Comparison of ENCODE assay signal across 9 cellular contexts in genomic region chr9:130824616-130825015, GRCh38. TPM values are rescaled to one million over a fixed set of nuclear protein-coding genes. Genes with fewer than 3 reads are reported as not detected.
DNase-seq lines count a peak whose midpoint lies in the region; ATAC-seq and TF ChIP-seq lines count a peak whose summit lies in the region.
"Had no signal": no experiment of that assay in that cellular context is flagged by ENCODE, and none has a peak within 500 bp of the region (broad histone marks: within the 10 kb centered on the region; RNA-seq: fewer than 3 reads in every experiment).

No MANE protein-coding gene starts in this region.

- CTCF ChIA-PET in PC-3 (lab: Charles Lee): interaction anchor here (0.6 kb wide), 1 partner anchor 229 kb away, joined by 4 read pairs; no protein-coding TSS in a partner anchor

- peak overlapping the region; percentile 6 for H2AFZ ChIP-seq in ACC112 (ENCODE audit: low read length, unreplicated experiment)
- no peak overlapping the region for H2AFZ ChIP-seq in PC-3 (ENCODE audit: low read length)
- no peak overlapping the region for H2AFZ ChIP-seq in neuron (ENCODE audit: low read depth, low read length)

- H3K4me1 ChIP-seq in ACC112 (ENCODE audit: control insufficient read depth, insufficient read depth, low read length, unreplicated experiment) (peaks cover 29% of the 10 kb centered on the region), PC-3 (ENCODE audit: insufficient read depth, low read length) (peaks cover 12% of the 10 kb centered on the region), neuron (ENCODE audit: insufficient read depth, low read length) (peaks cover 32% of the 10 kb centered on the region)

- H3K9ac ChIP-seq in PC-3 (ENCODE audit: low read length): no peak overlapping the region

- H3K27ac ChIP-seq in ACC112 (ENCODE audit: low read depth, low read length) (peak overlapping the region; percentile 78), PC-3 (ENCODE audit: low read length) (no peak overlapping the region)

- no peak for TF ChIP-seq CTCF in PC-3 (conservative IDR thresholded peaks at IDR 0.05; ENCODE audit: low read depth, low read length)

- ATAC-seq in PC-3 (no peak), HG03342 (IDR thresholded peaks at IDR 0.05; ENCODE audit: unreplicated experiment) (no peak)

- H3K27me3 ChIP-seq in ACC112 (ENCODE audit: insufficient read depth, low read length) (no peaks in the 10 kb centered on the region), PC-3 (ENCODE audit: low read length) (no peaks in the 10 kb centered on the region), neuron (ENCODE audit: insufficient read depth, low read length) (no peaks in the 10 kb centered on the region)
- H3K27me3 ChIP-seq: BE2C had no signal

- DNase-seq in PC-3 (no peak), fibroblast of gingiva (ENCODE audit: low read depth) (peak; percentile 29), islet precursor cell (no peak), NCI-H1092 treated with DMSO at 0.1 percent for 48 hours (lab: John Stamatoyannopoulos, UW) (no peak), C1 segment of cervical spinal cord (lab: John Stamatoyannopoulos, UW) (no peak)
- DNase-seq: BE2C had no signal

- no peaks in the 10 kb centered on the region for H3K9me2 ChIP-seq in PC-3 (replicated peaks; ENCODE audit: low read length)

- no peaks in the 10 kb centered on the region for H3F3A ChIP-seq in PC-3 (ENCODE audit: low read length, unreplicated experiment)

- H3K4me3 ChIP-seq in ACC112 (ENCODE audit: low read depth, low read length) (peak overlapping the region; percentile 60), PC-3 (ENCODE audit: low read length) (no peak overlapping the region), neuron (ENCODE audit: low read length) (peak overlapping the region; percentile 22)

- POLR2A ChIA-PET in PC-3 (lab: Charles Lee; ENCODE audit: unreplicated experiment): interaction anchor here (0.5 kb wide), 1 partner anchor 11 kb away, joined by 4 read pairs; no protein-coding TSS in a partner anchor

- intact Hi-C loops in PC-3 (cut with micrococcal nuclease): no loop called here

- no TSS peak for BruUV-seq in PC-3 (replicated peaks; lab: Mats Ljungman, UMichigan)

- H3K9me3 ChIP-seq in PC-3 (ENCODE audit: low read length) (no peaks in the 10 kb centered on the region), neuron (ENCODE audit: low read length) (no peaks in the 10 kb centered on the region)
- H3K9me3 ChIP-seq: BE2C had no signal

- no peaks in the 10 kb centered on the region for H3K36me3 ChIP-seq in ACC112 (ENCODE audit: insufficient read depth, low read length)
- no peaks in the 10 kb centered on the region for H3K36me3 ChIP-seq in PC-3 (ENCODE audit: low read depth, low read length)
- no peaks in the 10 kb centered on the region for H3K36me3 ChIP-seq in neuron (ENCODE audit: insufficient read depth, low read length)
- H3K36me3 ChIP-seq: BE2C had no signal

- H4K20me1 ChIP-seq in PC-3 (ENCODE audit: low read length): no peaks in the 10 kb centered on the region

- peaks cover 53% of the 10 kb centered on the region for H3K79me2 ChIP-seq in ACC112 (ENCODE audit: control insufficient read depth, insufficient read depth, low read length, unreplicated experiment)
- no peaks in the 10 kb centered on the region for H3K79me2 ChIP-seq in PC-3 (ENCODE audit: low read length)

- H3K4me2 ChIP-seq in PC-3 (ENCODE audit: low read length): peak overlapping the region; percentile 18; the same call in 1 of the 2 replicates

RNA-seq across cellular contexts. Expression of gene ABL1, which starts 10.4 kb away (rescaled TPM):
- total RNA-seq in PC-3 (2014; rRNA removed): 22.8 and 28.3 TPM in 2 replicates
